1 cellular context compared by ENCODE assay signal in the genomic region with DNA sequence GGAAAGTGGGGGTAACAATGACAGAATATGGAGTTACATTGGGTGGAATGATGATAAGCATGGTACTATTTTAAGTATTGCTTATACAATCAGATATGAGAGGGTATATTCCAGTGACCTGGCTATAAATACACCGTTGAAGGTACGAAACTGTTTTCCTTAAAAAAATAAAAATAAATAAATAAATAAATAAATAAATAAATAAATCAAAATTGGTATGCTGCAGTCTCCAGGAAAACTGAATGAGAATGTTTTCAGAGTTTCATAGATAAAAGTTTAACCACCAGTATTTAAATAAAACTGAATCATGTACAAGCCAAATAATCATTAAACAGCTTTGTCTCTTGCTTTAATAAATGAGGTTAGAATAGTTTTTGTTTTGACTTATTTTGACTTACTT.
TF ChIP-seq lines count a peak whose summit lies in the region.

No MANE protein-coding gene starts in this region.

TF ChIP-seq in HEK293, 187 proteins besides CTCF, POLR2A, EP300 and RAD21 (continued from another document and continues in another):
- TF ChIP-seq, protein P1, sequence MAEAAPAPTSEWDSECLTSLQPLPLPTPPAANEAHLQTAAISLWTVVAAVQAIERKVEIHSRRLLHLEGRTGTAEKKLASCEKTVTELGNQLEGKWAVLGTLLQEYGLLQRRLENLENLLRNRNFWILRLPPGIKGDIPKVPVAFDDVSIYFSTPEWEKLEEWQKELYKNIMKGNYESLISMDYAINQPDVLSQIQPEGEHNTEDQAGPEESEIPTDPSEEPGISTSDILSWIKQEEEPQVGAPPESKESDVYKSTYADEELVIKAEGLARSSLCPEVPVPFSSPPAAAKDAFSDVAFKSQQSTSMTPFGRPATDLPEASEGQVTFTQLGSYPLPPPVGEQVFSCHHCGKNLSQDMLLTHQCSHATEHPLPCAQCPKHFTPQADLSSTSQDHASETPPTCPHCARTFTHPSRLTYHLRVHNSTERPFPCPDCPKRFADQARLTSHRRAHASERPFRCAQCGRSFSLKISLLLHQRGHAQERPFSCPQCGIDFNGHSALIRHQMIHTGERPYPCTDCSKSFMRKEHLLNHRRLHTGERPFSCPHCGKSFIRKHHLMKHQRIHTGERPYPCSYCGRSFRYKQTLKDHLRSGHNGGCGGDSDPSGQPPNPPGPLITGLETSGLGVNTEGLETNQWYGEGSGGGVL (tag by site-specific recombination; IDR thresholded peaks at IDR 0.05) = no peak
- no peak for TF ChIP-seq SCRT2 (tag by site-specific recombination; IDR thresholded peaks at IDR 0.05)
- TF ChIP-seq ZNF670 (tag by site-specific recombination; IDR thresholded peaks at IDR 0.05; ENCODE audit: low read depth) = no peak
- TF ChIP-seq ZNF544 (tag by site-specific recombination; IDR thresholded peaks at IDR 0.05) = no peak
- peak; percentile 40; the same call in 1 of the 2 replicates for TF ChIP-seq ZNF654 (tag by site-specific recombination; IDR thresholded peaks at IDR 0.05; ENCODE audit: low read depth)
- TF ChIP-seq ZNF223 (tag by site-specific recombination; IDR thresholded peaks at IDR 0.05) = no peak
- TF ChIP-seq KLF9 (tag by site-specific recombination; IDR thresholded peaks at IDR 0.05; ENCODE audit: low read depth) = no peak
- no peak for TF ChIP-seq ZNF350 (tag by site-specific recombination; IDR thresholded peaks at IDR 0.05)
- TF ChIP-seq ZNF335 (tag by site-specific recombination; conservative IDR thresholded peaks at IDR 0.05) = no peak
- TF ChIP-seq, protein P2, sequence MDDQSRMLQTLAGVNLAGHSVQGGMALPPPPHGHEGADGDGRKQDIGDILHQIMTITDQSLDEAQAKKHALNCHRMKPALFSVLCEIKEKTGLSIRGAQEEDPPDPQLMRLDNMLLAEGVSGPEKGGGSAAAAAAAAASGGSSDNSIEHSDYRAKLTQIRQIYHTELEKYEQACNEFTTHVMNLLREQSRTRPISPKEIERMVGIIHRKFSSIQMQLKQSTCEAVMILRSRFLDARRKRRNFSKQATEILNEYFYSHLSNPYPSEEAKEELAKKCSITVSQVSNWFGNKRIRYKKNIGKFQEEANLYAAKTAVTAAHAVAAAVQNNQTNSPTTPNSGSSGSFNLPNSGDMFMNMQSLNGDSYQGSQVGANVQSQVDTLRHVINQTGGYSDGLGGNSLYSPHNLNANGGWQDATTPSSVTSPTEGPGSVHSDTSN (CRISPR knock-in tag; IDR thresholded peaks at IDR 0.05) = no peak
- no peak for TF ChIP-seq ZNF776 (tag by site-specific recombination; IDR thresholded peaks at IDR 0.05; ENCODE audit: borderline replicate concordance)
- no peak for TF ChIP-seq ZBTB44 (tag by site-specific recombination; IDR thresholded peaks at IDR 0.05)
- TF ChIP-seq, protein P3, sequence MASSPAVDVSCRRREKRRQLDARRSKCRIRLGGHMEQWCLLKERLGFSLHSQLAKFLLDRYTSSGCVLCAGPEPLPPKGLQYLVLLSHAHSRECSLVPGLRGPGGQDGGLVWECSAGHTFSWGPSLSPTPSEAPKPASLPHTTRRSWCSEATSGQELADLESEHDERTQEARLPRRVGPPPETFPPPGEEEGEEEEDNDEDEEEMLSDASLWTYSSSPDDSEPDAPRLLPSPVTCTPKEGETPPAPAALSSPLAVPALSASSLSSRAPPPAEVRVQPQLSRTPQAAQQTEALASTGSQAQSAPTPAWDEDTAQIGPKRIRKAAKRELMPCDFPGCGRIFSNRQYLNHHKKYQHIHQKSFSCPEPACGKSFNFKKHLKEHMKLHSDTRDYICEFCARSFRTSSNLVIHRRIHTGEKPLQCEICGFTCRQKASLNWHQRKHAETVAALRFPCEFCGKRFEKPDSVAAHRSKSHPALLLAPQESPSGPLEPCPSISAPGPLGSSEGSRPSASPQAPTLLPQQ (tag by site-specific recombination; IDR thresholded peaks at IDR 0.05) = no peak
- no peak for TF ChIP-seq PRDM4 (tag by site-specific recombination; IDR thresholded peaks at IDR 0.05)
- no peak for TF ChIP-seq IKZF3 (tag by site-specific recombination; IDR thresholded peaks at IDR 0.05)
- TF ChIP-seq ZNF292 (tag by site-specific recombination; IDR thresholded peaks at IDR 0.05; ENCODE audit: borderline replicate concordance, low read depth) = 0 out of 2 replicates have a peak, but pooled peaks have one; percentile 55
- no peak for TF ChIP-seq ZNF362 (tag by site-specific recombination; IDR thresholded peaks at IDR 0.05)
- peak; percentile 65; the same call in 1 of the 2 replicates for TF ChIP-seq ZNF629 (tag by site-specific recombination; IDR thresholded peaks at IDR 0.05)
- no peak for TF ChIP-seq ZNF585B (tag by site-specific recombination; IDR thresholded peaks at IDR 0.05)
- no peak for TF ChIP-seq ZNF830 (tag by site-specific recombination; IDR thresholded peaks at IDR 0.05; ENCODE audit: low read depth)
- no peak for TF ChIP-seq ZNF639 (tag by site-specific recombination; IDR thresholded peaks at IDR 0.05)
- no peak for TF ChIP-seq BCL11A (tag by site-specific recombination; IDR thresholded peaks at IDR 0.05; ENCODE audit: low read depth)
- TF ChIP-seq ZNF184 (tag by site-specific recombination; IDR thresholded peaks at IDR 0.05) = no peak
- TF ChIP-seq ZNF449 (tag by site-specific recombination; IDR thresholded peaks at IDR 0.05) = no peak
- TF ChIP-seq, protein P4, sequence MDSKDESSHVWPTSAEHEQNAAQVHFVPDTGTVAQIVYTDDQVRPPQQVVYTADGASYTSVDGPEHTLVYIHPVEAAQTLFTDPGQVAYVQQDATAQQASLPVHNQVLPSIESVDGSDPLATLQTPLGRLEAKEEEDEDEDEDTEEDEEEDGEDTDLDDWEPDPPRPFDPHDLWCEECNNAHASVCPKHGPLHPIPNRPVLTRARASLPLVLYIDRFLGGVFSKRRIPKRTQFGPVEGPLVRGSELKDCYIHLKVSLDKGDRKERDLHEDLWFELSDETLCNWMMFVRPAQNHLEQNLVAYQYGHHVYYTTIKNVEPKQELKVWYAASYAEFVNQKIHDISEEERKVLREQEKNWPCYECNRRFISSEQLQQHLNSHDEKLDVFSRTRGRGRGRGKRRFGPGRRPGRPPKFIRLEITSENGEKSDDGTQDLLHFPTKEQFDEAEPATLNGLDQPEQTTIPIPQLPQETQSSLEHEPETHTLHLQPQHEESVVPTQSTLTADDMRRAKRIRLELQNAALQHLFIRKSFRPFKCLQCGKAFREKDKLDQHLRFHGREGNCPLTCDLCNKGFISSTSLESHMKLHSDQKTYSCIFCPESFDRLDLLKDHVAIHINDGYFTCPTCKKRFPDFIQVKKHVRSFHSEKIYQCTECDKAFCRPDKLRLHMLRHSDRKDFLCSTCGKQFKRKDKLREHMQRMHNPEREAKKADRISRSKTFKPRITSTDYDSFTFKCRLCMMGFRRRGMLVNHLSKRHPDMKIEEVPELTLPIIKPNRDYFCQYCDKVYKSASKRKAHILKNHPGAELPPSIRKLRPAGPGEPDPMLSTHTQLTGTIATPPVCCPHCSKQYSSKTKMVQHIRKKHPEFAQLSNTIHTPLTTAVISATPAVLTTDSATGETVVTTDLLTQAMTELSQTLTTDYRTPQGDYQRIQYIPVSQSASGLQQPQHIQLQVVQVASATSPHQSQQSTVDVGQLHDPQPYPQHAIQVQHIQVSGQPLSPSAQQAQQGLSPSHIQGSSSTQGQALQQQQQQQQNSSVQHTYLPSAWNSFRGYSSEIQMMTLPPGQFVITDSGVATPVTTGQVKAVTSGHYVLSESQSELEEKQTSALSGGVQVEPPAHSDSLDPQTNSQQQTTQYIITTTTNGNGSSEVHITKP (tag by site-specific recombination; IDR thresholded peaks at IDR 0.05) = no peak
- no peak for TF ChIP-seq MYNN (tag by site-specific recombination; IDR thresholded peaks at IDR 0.05; ENCODE audit: borderline replicate concordance)
- TF ChIP-seq GLIS2 (tag by site-specific recombination; IDR thresholded peaks at IDR 0.05) = no peak
- no peak for TF ChIP-seq ZNF138 (tag by site-specific recombination; IDR thresholded peaks at IDR 0.05; ENCODE audit: borderline replicate concordance)
- TF ChIP-seq, protein P5, sequence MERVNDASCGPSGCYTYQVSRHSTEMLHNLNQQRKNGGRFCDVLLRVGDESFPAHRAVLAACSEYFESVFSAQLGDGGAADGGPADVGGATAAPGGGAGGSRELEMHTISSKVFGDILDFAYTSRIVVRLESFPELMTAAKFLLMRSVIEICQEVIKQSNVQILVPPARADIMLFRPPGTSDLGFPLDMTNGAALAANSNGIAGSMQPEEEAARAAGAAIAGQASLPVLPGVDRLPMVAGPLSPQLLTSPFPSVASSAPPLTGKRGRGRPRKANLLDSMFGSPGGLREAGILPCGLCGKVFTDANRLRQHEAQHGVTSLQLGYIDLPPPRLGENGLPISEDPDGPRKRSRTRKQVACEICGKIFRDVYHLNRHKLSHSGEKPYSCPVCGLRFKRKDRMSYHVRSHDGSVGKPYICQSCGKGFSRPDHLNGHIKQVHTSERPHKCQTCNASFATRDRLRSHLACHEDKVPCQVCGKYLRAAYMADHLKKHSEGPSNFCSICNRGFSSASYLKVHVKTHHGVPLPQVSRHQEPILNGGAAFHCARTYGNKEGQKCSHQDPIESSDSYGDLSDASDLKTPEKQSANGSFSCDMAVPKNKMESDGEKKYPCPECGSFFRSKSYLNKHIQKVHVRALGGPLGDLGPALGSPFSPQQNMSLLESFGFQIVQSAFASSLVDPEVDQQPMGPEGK (tag by site-specific recombination; IDR thresholded peaks at IDR 0.05) = no peak
- TF ChIP-seq ZNF37A (tag by site-specific recombination; IDR thresholded peaks at IDR 0.05) = no peak
- no peak for TF ChIP-seq ZBTB20 (tag by site-specific recombination; IDR thresholded peaks at IDR 0.05)
- TF ChIP-seq ZNF423 (tag by site-specific recombination; IDR thresholded peaks at IDR 0.05) = no peak
- no peak for TF ChIP-seq YY1 (tag by site-specific recombination; IDR thresholded peaks at IDR 0.05)
- no peak for TF ChIP-seq ZNF571 (tag by site-specific recombination; IDR thresholded peaks at IDR 0.05)
- TF ChIP-seq ZNF621 (tag by site-specific recombination; IDR thresholded peaks at IDR 0.05) = no peak
- no peak for TF ChIP-seq ZNF624 (tag by site-specific recombination; IDR thresholded peaks at IDR 0.05)
- no peak for TF ChIP-seq PRDM1 (tag by site-specific recombination; IDR thresholded peaks at IDR 0.05)
- TF ChIP-seq ZNF704 (tag by site-specific recombination; IDR thresholded peaks at IDR 0.05) = no peak
